In genomic region chr20:9279905-9280304, GRCh38 we compare ENCODE assay signal across 29 cellular contexts.
DNase-seq lines count a peak whose midpoint lies in the region; ATAC-seq and TF ChIP-seq lines count a peak whose summit lies in the region.
"Had no signal": no experiment of that assay in that cellular context is flagged by ENCODE, and none has a peak within 500 bp of the region (broad histone marks: within the 10 kb centered on the region; RNA-seq: fewer than 3 reads in every experiment).

No MANE protein-coding gene starts in this region.

- H3K9me3 ChIP-seq in SJCRH30 (replicated peaks): 0 out of 2 replicates have a peak, but pooled peaks cover 3% of the 10 kb centered on the region
- no peaks in the 10 kb centered on the region for H3K9me3 ChIP-seq in heart left ventricle
- no peaks in the 10 kb centered on the region for H3K9me3 ChIP-seq in mucosa of descending colon
- no peaks in the 10 kb centered on the region for H3K9me3 ChIP-seq in stomach smooth muscle (ENCODE audit: control insufficient read depth in 2 of 2, low read length in 2 of 2)
- H3K9me3 ChIP-seq: BLaER1 treated with 17β-estradiol and CSF1 and Interleukin-3, amounts not matched to agents 10 nM and 100 nM; HAP-1; ovary; Peyer's patch; spleen; thyroid gland had no signal

- H3K9ac ChIP-seq in stomach smooth muscle (ENCODE audit: low read length in 2 of 2): no peak overlapping the region
- H3K9ac ChIP-seq: BLaER1 treated with 17β-estradiol and CSF1 and Interleukin-3, amounts not matched to agents 10 nM and 100 nM had no signal

- TF ChIP-seq CTCF in heart left ventricle (IDR thresholded peaks at IDR 0.05) (no peak), mucosa of descending colon (IDR thresholded peaks at IDR 0.05) (no peak)

- TF ChIP-seq POLR2A in heart left ventricle (IDR thresholded peaks at IDR 0.05): no peak

- DNase-seq in SJCRH30: peak in 1 of 2 experiments; percentile 42
- peak in 1 of 5 donors; percentile 21 for DNase-seq in heart left ventricle
- DNase-seq in mucosa of descending colon: no peak
- DNase-seq in HK-2 (ENCODE audit: unreplicated experiment): no peak
- DNase-seq in DMS79 treated with DMSO at 0.1 percent for 48 hours (lab: John Stamatoyannopoulos, UW): no peak
- DNase-seq in AG08396 (ENCODE audit: low spot score): no peak
- DNase-seq: activated CD4-positive, alpha-beta T cell treated with anti-CD3 and anti-CD28 coated beads for 48 hours; activated CD8-positive, alpha-beta memory T cell treated with anti-CD3 and anti-CD28 coated beads for 24 hours; activated effector memory CD4-positive, alpha-beta T cell treated with Interleukin-2 at 50 U/mL for 16 hours; activated T-cell treated with anti-CD3 and anti-CD28 coated beads for 4 hours; Kasumi-1; MV-4-11; NCI-H1436; NCI-H446; NCI-H774; ovary; Peyer's patch; SIG-M5; spleen; stimulated activated naive CD8-positive, alpha-beta T cell treated with anti-CD3 and anti-CD28 coated beads, Interleukin-15, amount 100 ng/mL, for 72 hours; T1000; thyroid gland had no signal

- H3K4me3 ChIP-seq in SJCRH30 (no peak overlapping the region), heart left ventricle (no peak overlapping the region), mucosa of descending colon (no peak overlapping the region), stomach smooth muscle (ENCODE audit: low read length in 2 of 2) (no peak overlapping the region)
- H3K4me3 ChIP-seq: BLaER1 treated with 17β-estradiol and CSF1 and Interleukin-3, amounts not matched to agents 10 nM and 100 nM; HAP-1; lung; ovary; Peyer's patch; spleen; thyroid gland had no signal

- H3K27ac ChIP-seq in SJCRH30: peak overlapping the region; percentile 44
- H3K27ac ChIP-seq in heart left ventricle: peak overlapping the region in 11 of 12 donors; percentile 1 to 56 (median 23)
- H3K27ac ChIP-seq in stomach smooth muscle (ENCODE audit: low read length): peak overlapping the region; percentile 12
- H3K27ac ChIP-seq: BLaER1 treated with 17β-estradiol and CSF1 and Interleukin-3, amounts not matched to agents 10 nM and 100 nM; ovary; Peyer's patch; spleen; thyroid gland had no signal

- H3K36me3 ChIP-seq in SJCRH30 (no peaks in the 10 kb centered on the region), heart left ventricle (no peaks in the 10 kb centered on the region), mucosa of descending colon (ENCODE audit: low read depth) (no peaks in the 10 kb centered on the region), stomach smooth muscle (ENCODE audit: control insufficient read depth in 2 of 2, insufficient read depth in 2 of 2, low read length in 2 of 2) (no peaks in the 10 kb centered on the region)
- H3K36me3 ChIP-seq: BLaER1 treated with 17β-estradiol and CSF1 and Interleukin-3, amounts not matched to agents 10 nM and 100 nM; HAP-1; ovary; Peyer's patch; spleen; thyroid gland had no signal

- WGBS in heart left ventricle, 4 donors: 48 to 65% (median 56%) methylated on average over 2 of the region's 2 CpGs

- intact Hi-C loops in heart left ventricle (cut with DNase I) (loop anchor here in 1 of 10 donors (10.0 kb wide), 1 partner anchor 55 kb away; no protein-coding TSS in a partner anchor), mucosa of descending colon (cut with DNase I, micrococcal nuclease) (no loop called here)

- H3K4me1 ChIP-seq in SJCRH30: peaks cover 15% of the 10 kb centered on the region
- H3K4me1 ChIP-seq in heart left ventricle: peaks cover 0 to 64% (median 34%) of the 10 kb centered on the region in 12 donors
- H3K4me1 ChIP-seq in mucosa of descending colon (ENCODE audit: low read depth): no peaks in the 10 kb centered on the region
- H3K4me1 ChIP-seq in stomach smooth muscle (ENCODE audit: control insufficient read depth, insufficient read depth, low read length): no peaks in the 10 kb centered on the region
- H3K4me1 ChIP-seq: BLaER1 treated with 17β-estradiol and CSF1 and Interleukin-3, amounts not matched to agents 10 nM and 100 nM; HAP-1; Peyer's patch; thyroid gland had no signal

- no peaks in the 10 kb centered on the region for H3K27me3 ChIP-seq in SJCRH30
- no peaks in the 10 kb centered on the region for H3K27me3 ChIP-seq in heart left ventricle
- no peaks in the 10 kb centered on the region for H3K27me3 ChIP-seq in stomach smooth muscle (ENCODE audit: control insufficient read depth in 1 of 2, insufficient read depth in 2 of 2, low read length in 2 of 2)
- H3K27me3 ChIP-seq: BLaER1 treated with 17β-estradiol and CSF1 and Interleukin-3, amounts not matched to agents 10 nM and 100 nM; ovary; Peyer's patch; thyroid gland had no signal

- ATAC-seq in heart left ventricle: peak; percentile 70 to 85 (median 78)
- peak; percentile 52 for ATAC-seq in mucosa of descending colon
- no peak for ATAC-seq in GM18861 (IDR thresholded peaks at IDR 0.05; ENCODE audit: unreplicated experiment)
- ATAC-seq: activated naive CD4-positive, alpha-beta T cell treated with anti-CD3 and anti-CD28 coated beads, Interleukin-2, amount 50 U/mL, for 72 hours; natural killer cell treated with Interleukin-12 subunit alpha and Interleukin-12 subunit beta and Interleukin-15 and Interleukin-18, amount 100 ng/mL, for 72 hours; stimulated activated naive CD8-positive, alpha-beta T cell treated with anti-CD3 and anti-CD28 coated beads, Interleukin-15, amount 100 ng/mL, for 72 hours had no signal
